8 cellular contexts compared by ENCODE assay signal in the genomic region with DNA sequence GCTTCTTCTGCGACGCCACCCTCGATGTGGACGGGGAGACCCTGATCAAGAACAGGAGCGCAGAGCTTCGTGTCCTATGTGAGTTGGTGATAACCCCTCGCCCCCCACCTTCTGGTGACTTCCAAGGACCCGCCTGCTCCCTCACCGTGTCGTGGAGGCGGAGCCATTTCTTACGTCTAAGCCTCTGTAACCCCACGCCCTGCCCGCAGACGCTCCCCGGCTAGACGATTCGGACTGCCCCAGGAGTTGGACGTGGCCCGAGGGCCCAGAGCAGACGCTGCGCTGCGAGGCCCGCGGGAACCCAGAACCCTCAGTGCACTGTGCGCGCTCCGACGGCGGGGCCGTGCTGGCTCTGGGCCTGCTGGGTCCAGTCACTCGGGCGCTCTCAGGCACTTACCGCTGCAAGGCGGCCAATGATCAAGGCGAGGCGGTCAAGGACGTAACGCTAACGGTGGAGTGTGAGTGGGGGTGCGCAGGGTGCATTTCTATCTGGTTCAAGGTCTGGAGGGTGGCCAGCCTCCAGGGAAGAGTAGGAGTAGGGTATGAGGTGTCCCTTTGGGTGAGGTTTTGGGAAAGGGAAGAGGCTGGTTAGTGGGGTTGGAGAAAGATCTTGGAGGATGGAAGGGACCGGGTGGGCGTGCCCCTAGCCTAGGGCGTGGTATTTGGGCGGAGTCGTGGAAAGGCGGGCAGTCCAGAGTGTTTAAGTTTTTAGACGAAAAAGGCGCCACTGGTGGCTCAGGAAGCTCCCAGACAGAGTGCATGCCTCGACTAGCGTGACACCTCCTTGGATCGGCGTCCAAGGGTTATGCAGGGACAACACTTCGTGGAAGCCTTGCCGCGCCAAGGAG. TPM values are rescaled to one million over a fixed set of nuclear protein-coding genes. Genes with fewer than 3 reads are reported as not detected.
A peak's percentile ranks its signal among the peaks of the same experiment; 100 is the strongest.
DNase-seq lines count a peak whose midpoint lies in the region; ATAC-seq and TF ChIP-seq lines count a peak whose summit lies in the region.

No MANE protein-coding gene starts in this region.

- CTCF ChIA-PET in OCI-LY7 (lab: Charles Lee; ENCODE audit: unreplicated experiment), result interaction anchor here (0.6 kb wide), 1 partner anchor 200 kb away, joined by 4 read pairs; no protein-coding TSS in a partner anchor

- peak overlapping the region; percentile 83 for H3K4me2 ChIP-seq in OCI-LY7 (ENCODE audit: low read length)

- H3K36me3 ChIP-seq in GM06990 (ENCODE audit: control insufficient read depth, insufficient read depth, low read length) (no peaks in the 10 kb centered on the region), OCI-LY7 (ENCODE audit: insufficient read depth, low read length) (no peaks in the 10 kb centered on the region), esophagus (ENCODE audit: control insufficient read depth in 2 of 2, insufficient read depth in 2 of 2, low read length in 1 of 2) (no peaks in the 10 kb centered on the region)

- H3K9me3 ChIP-seq in OCI-LY7 (ENCODE audit: low read length) (no peaks in the 10 kb centered on the region), esophagus (ENCODE audit: control insufficient read depth in 2 of 2, insufficient read depth in 1 of 2, low read depth in 1 of 2, low read length in 1 of 2) (peaks cover 0 to 18% of the 10 kb centered on the region in 2 donors)

- ATAC-seq in HG02852 (IDR thresholded peaks at IDR 0.05; ENCODE audit: unreplicated experiment), result no peak
- no peak for ATAC-seq in GM18868 (IDR thresholded peaks at IDR 0.05; ENCODE audit: unreplicated experiment)
- no peak for ATAC-seq in GM19463 (IDR thresholded peaks at IDR 0.05; ENCODE audit: unreplicated experiment)

- H3K27ac ChIP-seq in OCI-LY7 (ENCODE audit: low read depth, low read length, poor library complexity, severe bottlenecking) (no peak overlapping the region), esophagus (ENCODE audit: low read depth in 2 of 2, low read length in 1 of 2) (no peak overlapping the region)

- H3K4me3 ChIP-seq in GM06990 (replicated peaks; ENCODE audit: low read depth, low read length) (peak overlapping the region; percentile 44), OCI-LY7 (ENCODE audit: low read depth, low read length, poor library complexity, severe bottlenecking) (peak overlapping the region; percentile 68), esophagus (ENCODE audit: low read depth in 1 of 2, low read length in 2 of 2) (peak overlapping the region; percentile 9 to 17)

- no peak overlapping the region for H2AFZ ChIP-seq in OCI-LY7 (ENCODE audit: low read length)

- H3K27me3 ChIP-seq in GM06990 (replicated peaks; ENCODE audit: control insufficient read depth, insufficient read depth, low read length), result no peaks in the 10 kb centered on the region
- peaks cover 0 to 25% of the 10 kb centered on the region in 2 donors for H3K27me3 ChIP-seq in esophagus (ENCODE audit: control insufficient read depth in 1 of 2, insufficient read depth in 2 of 2, low read length in 2 of 2)

- H4K20me1 ChIP-seq in OCI-LY7 (ENCODE audit: insufficient read depth, low read length), result no peaks in the 10 kb centered on the region

- TF ChIP-seq CTCF in GM06990 (IDR thresholded peaks at IDR 0.05; ENCODE audit: insufficient read depth, low read length, poor library complexity, severe bottlenecking) (no peak), OCI-LY7 (conservative IDR thresholded peaks at IDR 0.05; ENCODE audit: low read length) (no peak)

- POLR2A ChIA-PET in OCI-LY7 (lab: Charles Lee), result no interaction called here

- intact Hi-C loops in OCI-LY7 (cut with micrococcal nuclease; ENCODE audit: unreplicated experiment) (no loop called here), posterior vena cava (cut with DNase I) (no loop called here)

- 12 to 15% methylated on average over 56 of the region's 56 CpGs for WGBS in esophagus, 2 donors

- H3K9me2 ChIP-seq in OCI-LY7 (ENCODE audit: insufficient read depth, low read length), result no peaks in the 10 kb centered on the region

- H3K79me2 ChIP-seq in OCI-LY7 (ENCODE audit: insufficient read depth, low read depth, low read length), result no peaks in the 10 kb centered on the region

- no peak for DNase-seq in GM06990 (ENCODE audit: extremely low read depth, insufficient read length)
- DNase-seq in OCI-LY7 (ENCODE audit: low spot score), result no peak
- peak; percentile 81 for DNase-seq in posterior vena cava (ENCODE audit: low spot score)
- no peak for DNase-seq in kidney glomerular epithelial cell (lab: John Stamatoyannopoulos, UW)

- BruUV-seq in OCI-LY7 (replicated peaks; lab: Mats Ljungman, UMichigan), result no TSS peak

- H3K4me1 ChIP-seq in OCI-LY7 (ENCODE audit: insufficient read depth, low read length, poor library complexity, severe bottlenecking), result peaks cover 53% of the 10 kb centered on the region
- peaks cover 19 to 56% of the 10 kb centered on the region in 2 donors for H3K4me1 ChIP-seq in esophagus (ENCODE audit: control insufficient read depth in 2 of 2, insufficient read depth in 2 of 2, low read length in 1 of 2)

RNA-seq across cellular contexts. Expression of a gene that starts 3.3 kb away (rescaled TPM):
- 2.7 and 6.4 TPM in 2 replicates for total RNA-seq in OCI-LY7 (2014; rRNA removed; shearing (Covaris generic))
- total RNA-seq in OCI-LY7 (2022), result 10.8 and 12.6 TPM in 2 replicates
- polyA plus RNA-seq in esophagus, result under 1 TPM; 0.27 to 0.45 TPM
- under 1 TPM; 0.33 to 0.83 TPM for total RNA-seq in posterior vena cava

RNA-seq across cellular contexts. Expression of a gene that starts 6.3 kb away (rescaled TPM):
- total RNA-seq in OCI-LY7 (2014; rRNA removed; shearing (Covaris generic)), result not detected in 2 replicates
- total RNA-seq in OCI-LY7 (2022) (0.38 and 0.53 TPM in 2 replicates), posterior vena cava (under 1 TPM in 1 of 2 donors, not detected in 1; 0.57 TPM)
- polyA plus RNA-seq in esophagus, result under 1 TPM; 0.12 to 0.26 TPM

RNA-seq across cellular contexts. Expression of a gene that starts 16.6 kb away (rescaled TPM):
- total RNA-seq in OCI-LY7 (2014; rRNA removed; shearing (Covaris generic)), result 2.3 and 8.8 TPM in 2 replicates
- total RNA-seq in OCI-LY7 (2022) (5.4 and 5.7 TPM in 2 replicates), posterior vena cava (1 to 10 TPM; 1.1 to 1.2 TPM)
- 1 to 10 TPM; 2.0 to 8.2 TPM for polyA plus RNA-seq in esophagus

RNA-seq across cellular contexts. Expression of a gene that starts 22.1 kb away (rescaled TPM):
- 12.0 and 15.8 TPM in 2 replicates for total RNA-seq in OCI-LY7 (2014; rRNA removed; shearing (Covaris generic))
- total RNA-seq in OCI-LY7 (2022) (13.4 and 13.5 TPM in 2 replicates), posterior vena cava (10 to 100 TPM; 21.0 to 21.9 TPM)
- polyA plus RNA-seq in esophagus, result 1 to 10 TPM; 4.8 to 8.8 TPM

RNA-seq across cellular contexts. Expression of a gene that starts 22.8 kb away (rescaled TPM):
- total RNA-seq in OCI-LY7 (2014; rRNA removed; shearing (Covaris generic)), result 17.2 and 28.8 TPM in 2 replicates
- total RNA-seq in OCI-LY7 (2022), result 10.4 and 17.1 TPM in 2 replicates
- polyA plus RNA-seq in esophagus, result 10 to 100 TPM; 18.3 to 18.5 TPM
- 10 to 100 TPM; 10.2 to 11.4 TPM for total RNA-seq in posterior vena cava

Comparison
In these comparisons a context has a peak if more than half of its experiments do, and no peak if none do; other contexts are left out.
1. H3K4me3 ChIP-seq: peak in every context shown above with its lines; median percentile 68 in OCI-LY7; 44 in GM06990; 13 in esophagus.